In the genomic region with DNA sequence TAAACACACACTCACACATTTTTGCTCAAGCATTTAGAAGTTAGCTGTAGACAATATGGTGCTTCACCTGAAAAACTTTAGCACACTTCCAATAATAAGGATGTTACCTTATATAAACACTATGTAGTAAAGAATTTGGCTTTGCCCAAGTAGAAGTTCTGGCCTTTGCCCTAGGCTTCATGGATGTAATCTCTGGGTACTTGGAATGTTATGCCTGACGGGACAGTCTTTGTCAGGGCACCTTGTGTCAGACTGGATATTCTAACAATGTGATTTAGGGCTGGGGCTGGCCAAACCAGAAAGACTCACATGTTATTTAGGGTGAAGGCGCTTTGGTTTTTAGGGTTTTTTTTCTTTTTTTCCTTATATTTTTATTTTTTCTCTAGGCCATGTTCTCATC, we compare ENCODE assay signal across 31 cellular contexts.
"Had no signal": no experiment of that assay in that cellular context is flagged by ENCODE, and none has a peak within 500 bp of the region (broad histone marks: within the 10 kb centered on the region; RNA-seq: fewer than 3 reads in every experiment).

No MANE protein-coding gene starts in this region.

- H3K27me3 ChIP-seq: adrenal gland, ascending aorta, body of pancreas, brain microvascular endothelial cell, breast epithelium, cardiac muscle cell had no signal

- H3K9me3 ChIP-seq: adrenal gland, ascending aorta, body of pancreas, breast epithelium had no signal

- H3K4me3 ChIP-seq: adrenal gland, ascending aorta, body of pancreas, breast epithelium, cardiac muscle cell had no signal

- H3K27ac ChIP-seq: adrenal gland, ascending aorta, body of pancreas, brain microvascular endothelial cell, breast epithelium, cardiac muscle cell had no signal

- ATAC-seq: activated naive CD4-positive, alpha-beta T cell treated with anti-CD3 and anti-CD28 coated beads, Interleukin-2, amount 50 U/mL, for 72 hours; activated naive CD8-positive, alpha-beta T cell treated with anti-CD3 and anti-CD28 coated beads, Interleukin-2, amount 50 U/mL, for 24 hours; activated T-cell treated with anti-CD3 and anti-CD28 coated beads, Interleukin-2, amount 50 U/mL, for 4 hours; activated T-cell treated with anti-CD3 and anti-CD28 coated beads, Interleukin-2, amount 50 U/mL, for 72 hours; activated T-helper 17 cell treated with anti-CD3 and anti-CD28 coated beads, Interleukin-2, amount 50 U/mL, for 72 hours; body of pancreas had no signal

- H3K36me3 ChIP-seq: adrenal gland, ascending aorta, brain microvascular endothelial cell, breast epithelium, cardiac muscle cell had no signal

- H3K4me1 ChIP-seq: adrenal gland, ascending aorta, breast epithelium had no signal

- DNase-seq: activated effector memory CD4-positive, alpha-beta T cell treated with anti-CD3 and anti-CD28 coated beads, Interleukin-2, amount 50 U/mL, for 16 hours; activated effector memory CD4-positive, alpha-beta T cell treated with Interleukin-2 at 50 U/mL for 16 hours; activated gamma-delta T cell; activated gamma-delta T cell treated with Interleukin-2 at 50 U/mL for 16 hours; activated naive CD4-positive, alpha-beta T cell; activated naive CD4-positive, alpha-beta T cell treated with anti-CD3 and anti-CD28 coated beads for 36 hours; activated naive CD4-positive, alpha-beta T cell treated with anti-CD3 and anti-CD28 coated beads, Interleukin-2, amount 10 ng/mL, durations not matched to agents 7 days and 5 days; activated naive CD4-positive, alpha-beta T cell treated with anti-CD3 and anti-CD28 coated beads, Interleukin-2, amount 50 U/mL, for 16 hours; activated naive CD4-positive, alpha-beta T cell treated with Interleukin-2 at 50 U/mL for 16 hours; activated naive CD8-positive, alpha-beta T cell treated with anti-CD3 and anti-CD28 coated beads for 36 hours; activated naive CD8-positive, alpha-beta T cell treated with anti-CD3 and anti-CD28 coated beads, Interleukin-2, amount 10 ng/mL, durations not matched to agents 7 days and 5 days; activated naive CD8-positive, alpha-beta T cell treated with anti-CD3 and anti-CD28 coated beads, Interleukin-2, amount 50 U/mL, for 24 hours; activated T-cell treated with anti-CD3 and anti-CD28 coated beads, Interleukin-2, amount 50 U/mL, for 24 hours; activated T-cell treated with anti-CD3 and anti-CD28 coated beads, Interleukin-2, amount 50 U/mL, for 4 hours; activated T-cell treated with anti-CD3 and anti-CD28 coated beads, Interleukin-2, amount 50 U/mL, for 48 hours; activated T-cell treated with anti-CD3 and anti-CD28 coated beads, Interleukin-2, amount 50 U/mL, for 72 hours; adrenal gland; amniotic stem cell; amygdala; anterior cingulate cortex; aorta; body of pancreas; brain microvascular endothelial cell; caudate nucleus; central memory CD4-positive, alpha-beta T cell; cerebellar nuclear complex had no signal
